Comparison of ENCODE assay signal across 2 cellular contexts in the genomic region with DNA sequence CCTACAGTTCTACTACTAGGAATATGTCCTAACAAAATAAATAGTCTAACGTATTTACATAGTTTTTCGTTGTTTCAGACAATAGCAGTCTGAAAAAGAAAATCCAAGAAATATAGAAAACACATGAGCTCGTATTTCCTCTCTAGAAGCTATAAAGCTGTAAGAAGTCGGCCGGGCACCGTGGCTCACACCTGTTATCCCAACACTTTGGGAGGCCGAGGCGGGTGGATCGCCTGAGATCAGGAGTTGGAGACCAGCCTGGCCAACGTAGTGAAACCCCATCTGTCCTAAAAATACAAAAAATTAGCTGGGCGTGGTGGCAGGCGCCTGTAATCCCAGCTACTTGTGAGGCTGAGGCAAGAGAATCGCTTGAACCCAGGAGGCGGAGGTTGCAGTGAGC. TPM values are rescaled to one million over a fixed set of nuclear protein-coding genes. Genes with fewer than 3 reads are reported as not detected.
"Had no signal": no experiment of that assay in that cellular context is flagged by ENCODE, and none has a peak within 500 bp of the region (broad histone marks: within the 10 kb centered on the region; RNA-seq: fewer than 3 reads in every experiment).

No MANE protein-coding gene starts in this region.

RNA-seq across cellular contexts. Expression of a gene that starts 6.0 kb away (rescaled TPM):
- total RNA-seq: activated naive CD8-positive, alpha-beta T cell treated with anti-CD3 and anti-CD28 coated beads, Interleukin-2, amount 10 ng/mL, durations not matched to agents 7 days and 5 days; activated T-helper 1 cell treated with anti-CD3 and anti-CD28 coated beads, Interleukin-12 subunit alpha, Interleukin-12 subunit beta, Interleukin-2, Interleukin-4 antibody, amounts not matched to agents 30 ng/mL and 10 ng/mL and 1 ng/mL, durations not matched to agents 14 hours and 24 hours and 36 hours had no signal
